ENCODE assay signal across 1 cellular context in genomic region chr12:42981379-42981778, GRCh38.
TF ChIP-seq lines count a peak whose summit lies in the region.

No MANE protein-coding gene starts in this region.

TF ChIP-seq in H1, 55 proteins besides CTCF, POLR2A, EP300 and RAD21:
- TF ChIP-seq BRCA1 (IDR thresholded peaks at IDR 0.05; ENCODE audit: low read depth, low read length), result no peak
- TF ChIP-seq SP4 (IDR thresholded peaks at IDR 0.05; ENCODE audit: low read length), result no peak
